ENCODE assay signal across 9 cellular contexts in the genomic region with DNA sequence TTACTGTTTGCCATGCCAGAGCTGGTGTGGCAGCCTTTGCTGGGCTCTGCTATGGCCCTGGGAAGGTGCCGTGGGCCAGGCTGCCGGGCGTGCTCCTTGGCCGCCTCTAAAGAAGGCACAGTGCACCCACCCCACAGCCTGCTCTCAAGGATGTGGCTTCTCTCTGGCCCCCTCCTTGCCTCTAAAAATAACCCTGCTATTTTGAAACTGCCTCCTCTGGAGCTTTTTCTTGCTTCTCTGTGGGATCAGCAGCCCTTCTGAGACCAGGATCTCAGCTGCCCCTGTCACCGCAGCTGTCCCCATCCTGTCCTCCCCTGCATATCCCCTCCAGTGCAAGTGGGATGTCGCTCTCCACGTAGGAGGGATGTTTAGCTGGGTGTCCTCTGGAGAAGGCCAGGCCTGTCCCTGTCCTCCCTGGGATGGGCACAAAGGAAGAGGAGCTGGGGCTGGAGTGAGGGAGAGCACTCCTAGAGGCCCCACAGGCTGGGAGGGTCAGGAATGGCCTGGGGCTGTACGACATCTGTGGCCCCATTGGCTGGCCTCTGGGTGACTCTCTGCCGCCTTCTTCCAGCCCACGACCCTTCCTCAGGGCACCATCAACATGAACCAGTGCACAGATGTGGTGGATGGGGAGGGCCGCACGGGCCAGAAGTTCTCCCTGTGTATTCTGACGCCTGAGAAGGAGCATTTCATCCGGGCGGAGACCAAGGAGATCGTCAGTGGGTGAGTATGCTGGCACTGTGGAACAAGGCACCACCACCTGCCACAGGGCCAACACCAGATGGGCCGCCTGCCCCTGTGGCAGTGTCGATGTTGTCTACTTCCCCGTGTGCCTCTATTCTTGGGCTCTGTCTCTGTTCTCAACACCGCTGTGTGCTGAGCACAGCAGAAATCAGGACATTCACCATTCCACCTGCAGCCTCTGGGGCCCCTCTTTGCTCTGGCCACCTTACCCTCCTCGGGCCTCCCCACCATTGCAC.
A peak's percentile ranks its signal among the peaks of the same experiment; 100 is the strongest.
DNase-seq lines count a peak whose midpoint lies in the region; ATAC-seq, FAIRE-seq and TF ChIP-seq lines count a peak whose summit lies in the region.
"Had no signal": no experiment of that assay in that cellular context is flagged by ENCODE, and none has a peak within 500 bp of the region (broad histone marks: within the 10 kb centered on the region; RNA-seq: fewer than 3 reads in every experiment).

No MANE protein-coding gene starts in this region.

- no peak for TF ChIP-seq EP300 in A549 (IDR thresholded peaks at IDR 0.05)

- H3K23me2 ChIP-seq in H9 (ENCODE audit: insufficient read length, low read depth, low read length, poor library complexity, severe bottlenecking) = no peaks in the 10 kb centered on the region

- H2BK5ac ChIP-seq in H9 (ENCODE audit: insufficient read length, low read length) = no peak overlapping the region

- no peak overlapping the region for H3K18ac ChIP-seq in H9 (ENCODE audit: insufficient read length, low read depth, low read length)

- H2BK12ac ChIP-seq in H9 (ENCODE audit: insufficient read length, low read depth, low read length) = no peak overlapping the region

- H2BK20ac ChIP-seq in H9 (ENCODE audit: low read depth, low read length, poor library complexity, severe bottlenecking) = no peak overlapping the region

- H3K27ac ChIP-seq in A549 (peak overlapping the region in 1 of 2 experiments; percentile 37; a peak in 3 of 6 replicates), H9 (ENCODE audit: insufficient read length, low read depth, low read length) (no peak overlapping the region), caudate nucleus (ENCODE audit: low read depth, low read length) (peak overlapping the region; percentile 77)
- peak overlapping the region; percentile 47 for H3K27ac ChIP-seq in naive thymus-derived CD4-positive, alpha-beta T cell (ENCODE audit: low read depth, low read length)

- no peak for TF ChIP-seq POLR2A in A549 (IDR thresholded peaks at IDR 0.05; ENCODE audit: low read length)

- H4K5ac ChIP-seq in H9 (ENCODE audit: insufficient read length, low read depth, low read length) = no peak overlapping the region

- peaks cover 0 to 5% (median 0%) of the 10 kb centered on the region in 3 experiments; a peak in 6 of 7 replicates for H3K36me3 Mint-ChIP-seq in H9 (ENCODE audit: insufficient read depth in 1 of 3, low read depth in 3 of 3)
- H3K36me3 Mint-ChIP-seq in naive thymus-derived CD4-positive, alpha-beta T cell = peaks cover 0 to 14% (median 4%) of the 10 kb centered on the region in 5 donors

- no peak overlapping the region for H4K8ac ChIP-seq in H9 (replicated peaks; ENCODE audit: insufficient read length, low read depth, low read length)

- no peak overlapping the region for H3K14ac ChIP-seq in H9 (ENCODE audit: insufficient read depth, low read length)

- H2AK5ac ChIP-seq in H9 (ENCODE audit: insufficient read length, low read length) = no peak overlapping the region

- peaks cover 0 to 42% (median 0%) of the 10 kb centered on the region in 3 experiments for H3K36me3 ChIP-seq in naive thymus-derived CD4-positive, alpha-beta T cell (ENCODE audit: control insufficient read depth in 2 of 3, insufficient read depth in 3 of 3, low read length in 3 of 3)
- peaks cover 5% of the 10 kb centered on the region for H3K36me3 ChIP-seq in BE2C

- H3K27ac Mint-ChIP-seq in H9 = peak overlapping the region in 2 of 3 experiments; percentile 27 to 28; a peak in 1 of 7 replicates
- H3K27ac Mint-ChIP-seq in naive thymus-derived CD4-positive, alpha-beta T cell = peak overlapping the region in 7 of 9 donors; percentile 23 to 79 (median 66)

- H3K27me3 Mint-ChIP-seq in H9 (ENCODE audit: low read depth) = no peaks in the 10 kb centered on the region
- H3K27me3 Mint-ChIP-seq in naive thymus-derived CD4-positive, alpha-beta T cell = no peaks in the 10 kb centered on the region

- H2AFZ ChIP-seq in H9 (ENCODE audit: low read length) = no peak overlapping the region

- H3K4me1 ChIP-seq in A549 (peaks cover 21% of the 10 kb centered on the region; the same call in 1 of the 3 replicates), H9 (ENCODE audit: insufficient read depth, low read length) (no peaks in the 10 kb centered on the region), BE2C (no peaks in the 10 kb centered on the region)
- peaks cover 20 to 31% of the 10 kb centered on the region in 2 donors for H3K4me1 ChIP-seq in naive thymus-derived CD4-positive, alpha-beta T cell (ENCODE audit: control insufficient read depth in 2 of 2, insufficient read depth in 2 of 2, low read length in 2 of 2)

- no peak for FAIRE-seq in A549 (lab: Jason Lieb, UNC)

- H4K91ac ChIP-seq in H9 (ENCODE audit: insufficient read length, low read depth, low read length) = no peak overlapping the region

- no peak overlapping the region for H3K4me3 Mint-ChIP-seq in H9
- peak overlapping the region in 9 of 10 donors; percentile 44 to 80 (median 70) for H3K4me3 Mint-ChIP-seq in naive thymus-derived CD4-positive, alpha-beta T cell

- WGBS in A549 (ENCODE audit: missing lambda C conversion rate) = 87% methylated on average over 18 of the region's 21 CpGs
- no CpG with 5 or more reads among the region's 21 CpGs for WGBS in H9 (ENCODE audit: extremely low coverage, insufficient read length, low lambda C conversion rate)

- H3K4ac ChIP-seq in H9 (ENCODE audit: low read depth, low read length) = no peak overlapping the region

- H3K4me2 ChIP-seq in A549 (no peak overlapping the region), H9 (ENCODE audit: insufficient read depth, insufficient read length, low read length) (no peak overlapping the region)

- no peak overlapping the region for H2BK15ac ChIP-seq in H9 (ENCODE audit: low read depth, low read length)

- H3K27me3 ChIP-seq in H9 (ENCODE audit: insufficient read depth, low read length) = no peaks in the 10 kb centered on the region
- H3K27me3 ChIP-seq in naive thymus-derived CD4-positive, alpha-beta T cell (ENCODE audit: control insufficient read depth in 2 of 2, insufficient read depth in 2 of 2, low read length in 2 of 2) = no peaks in the 10 kb centered on the region
- no peaks in the 10 kb centered on the region for H3K27me3 ChIP-seq in BE2C

- no peaks in the 10 kb centered on the region for H3K9me3 Mint-ChIP-seq in H9
- peaks cover 0 to 2% (median 0%) of the 10 kb centered on the region in 11 donors for H3K9me3 Mint-ChIP-seq in naive thymus-derived CD4-positive, alpha-beta T cell

- ATAC-seq in A549 (peak in 1 of 2 experiments; percentile 8; a peak in 1 of 6 replicates), HG02840 (IDR thresholded peaks at IDR 0.05; ENCODE audit: low FRiP score, unreplicated experiment) (no peak)
- peak; percentile 50 for ATAC-seq in naive thymus-derived CD4-positive, alpha-beta T cell

- TF ChIP-seq RAD21 in A549 (conservative IDR thresholded peaks at IDR 0.05 in 1 of 2, IDR thresholded peaks at IDR 0.05 in 1 of 2) = no peak

- no peaks in the 10 kb centered on the region for H3K79me2 ChIP-seq in H9 (ENCODE audit: insufficient read depth, low read length)

- H3K23ac ChIP-seq in H9 (ENCODE audit: insufficient read length, low read depth, low read length) = no peak overlapping the region

- H3K4me1 Mint-ChIP-seq in H9 = peaks cover 3 to 15% of the 10 kb centered on the region in 2 experiments
- H3K4me1 Mint-ChIP-seq in naive thymus-derived CD4-positive, alpha-beta T cell = peaks cover 36 to 58% (median 54%) of the 10 kb centered on the region in 7 donors

- TF ChIP-seq CTCF in A549 (IDR thresholded peaks at IDR 0.05) = no peak
- no peak for TF ChIP-seq CTCF in H9 (conservative IDR thresholded peaks at IDR 0.05)
- TF ChIP-seq CTCF in BE2C (IDR thresholded peaks at IDR 0.05; ENCODE audit: low read depth, low read length) = no peak
- no peak for TF ChIP-seq CTCF in foreskin fibroblast (IDR thresholded peaks at IDR 0.05; ENCODE audit: low read depth, low read length)

- POLR2A ChIA-PET in A549 (lab: Yijun Ruan, JAX) = no interaction called here
- POLR2A ChIA-PET in naive thymus-derived CD4-positive, alpha-beta T cell (lab: Charles Lee) = no interaction called here

- intact Hi-C loops in naive thymus-derived CD4-positive, alpha-beta T cell (cut with micrococcal nuclease) = no loop called here

- H4K20me1 ChIP-seq in H9 (ENCODE audit: control insufficient read depth, insufficient read depth, insufficient read length) = no peaks in the 10 kb centered on the region

- no peak for DNase-seq in A549 (ENCODE audit: low read depth in 1 of 2, low spot score in 1 of 2)
- DNase-seq in H9 = no peak
- peak in 18 of 61 donors; percentile 11 to 77 (median 43) for DNase-seq in caudate nucleus (lab: John Stamatoyannopoulos, UW)
- no peak for DNase-seq in naive thymus-derived CD4-positive, alpha-beta T cell
- no peak for DNase-seq in BE2C
- DNase-seq in hippocampal formation (lab: John Stamatoyannopoulos, UW) = no peak
- no peak for DNase-seq in foreskin fibroblast
- DNase-seq: NCI-H2107 had no signal

- no peak overlapping the region for H3T11ph ChIP-seq in H9 (ENCODE audit: low read length)

- no peak overlapping the region for H2BK120ac ChIP-seq in H9 (ENCODE audit: low read depth, low read length, poor library complexity, severe bottlenecking)

- no peaks in the 10 kb centered on the region for H3K79me1 ChIP-seq in H9 (ENCODE audit: insufficient read depth, low read depth, low read length, poor library complexity, severe bottlenecking)

- CTCF ChIA-PET in A549 (lab: Yijun Ruan, JAX) = interaction anchor here (0.9 to 2.0 kb wide), 4 partner anchors 11 to 129 kb away, joined by 3 to 17 read pairs (median 4); no protein-coding TSS in a partner anchor
- CTCF ChIA-PET in naive thymus-derived CD4-positive, alpha-beta T cell (lab: Charles Lee) = no interaction called here

- no peak overlapping the region for H3K9ac ChIP-seq in H9 (ENCODE audit: extremely low read depth, insufficient read length, low read length)

- no peak overlapping the region for H3K56ac ChIP-seq in H9 (ENCODE audit: insufficient read length, low read depth, low read length)

- no peak overlapping the region for H3K4me3 ChIP-seq in A549
- peak overlapping the region; percentile 51 for H3K4me3 ChIP-seq in naive thymus-derived CD4-positive, alpha-beta T cell (ENCODE audit: low read length)
- H3K4me3 ChIP-seq in BE2C (ENCODE audit: low read depth, low read length) = no peak overlapping the region
- no peak overlapping the region for H3K4me3 ChIP-seq in foreskin fibroblast (ENCODE audit: low read depth in 1 of 2, low read length in 2 of 2)

- H3K9me3 ChIP-seq in A549 (no peaks in the 10 kb centered on the region), H9 (ENCODE audit: control insufficient read depth, low read depth, low read length) (no peaks in the 10 kb centered on the region), BE2C (no peaks in the 10 kb centered on the region)
- H3K9me3 ChIP-seq in naive thymus-derived CD4-positive, alpha-beta T cell (ENCODE audit: control insufficient read depth in 2 of 3, low read length in 3 of 3) = no peaks in the 10 kb centered on the region

TF ChIP-seq in A549, 52 proteins besides CTCF, POLR2A, EP300 and RAD21:
- TF ChIP-seq FOSB (CRISPR knock-in tag; IDR thresholded peaks at IDR 0.05) (no peak), CHD4 (IDR thresholded peaks at IDR 0.05; ENCODE audit: borderline replicate concordance) (no peak), HOXB13 (CRISPR knock-in tag; IDR thresholded peaks at IDR 0.05; ENCODE audit: low read depth) (no peak), MAFK (IDR thresholded peaks at IDR 0.05; ENCODE audit: partially characterized antibody) (peak; percentile 70), MAZ (IDR thresholded peaks at IDR 0.05; ENCODE audit: borderline replicate concordance, low read depth, low read length) (no peak)

Comparison
In these comparisons a context has a peak if more than half of its experiments do, and no peak if none do; other contexts are left out.
1. H3K4me3 Mint-ChIP-seq: peak in naive thymus-derived CD4-positive, alpha-beta T cell (9 of 10); none in H9 (0 of 2).